8 cellular contexts compared by ENCODE assay signal in genomic region chrX:69387559-69388487, GRCh38.
DNase-seq lines count a peak whose midpoint lies in the region; ATAC-seq and TF ChIP-seq lines count a peak whose summit lies in the region.

No MANE protein-coding gene starts in this region.

- no peak overlapping the region for H3K4me3 ChIP-seq in SK-N-MC

- peaks cover 52% of the 10 kb centered on the region for H3K4me1 Mint-ChIP-seq in brain

- H3K36me3 ChIP-seq in SK-N-MC (ENCODE audit: insufficient read depth, low read length) = no peaks in the 10 kb centered on the region

- H3K9ac ChIP-seq in SK-N-MC (ENCODE audit: insufficient read length) = peak overlapping the region; percentile 55

- ATAC-seq in HG03432 (IDR thresholded peaks at IDR 0.05; ENCODE audit: unreplicated experiment) = peak; percentile 55
- ATAC-seq in GM18858 (IDR thresholded peaks at IDR 0.05; ENCODE audit: unreplicated experiment) = no peak

- H3K27ac ChIP-seq in SK-N-MC = no peak overlapping the region

- H3K9me3 Mint-ChIP-seq in brain = no peaks in the 10 kb centered on the region

- H3K4me3 Mint-ChIP-seq in brain = peak overlapping the region in 1 of 5 experiments; percentile 56

- no peaks in the 10 kb centered on the region for H3K9me3 ChIP-seq in SK-N-MC (ENCODE audit: low read depth, low read length)

- peak; percentile 96 to 98 for TF ChIP-seq CTCF in brain (conservative IDR thresholded peaks at IDR 0.05)

- DNase-seq in SIG-M5 treated with dmso at 0.1 percent for 504 hours (lab: John Stamatoyannopoulos, UW; ENCODE audit: unreplicated experiment) (peak; percentile 21), SIG-M5 (lab: John Stamatoyannopoulos, UW) (no peak), SK-N-MC (ENCODE audit: low read depth, low spot score) (no peak), iris pigment epithelial cell (ENCODE audit: low read depth) (peak; percentile 20)
- DNase-seq in stimulated activated CD4-positive, alpha-beta T cell treated with anti-CD3 and anti-CD28 coated beads, Interleukin-4, amount 100 ng/mL, for 24 hours = peak; percentile 19

- no peaks in the 10 kb centered on the region for H3K36me3 Mint-ChIP-seq in brain

- peaks cover 7% of the 10 kb centered on the region for H3K27me3 Mint-ChIP-seq in brain

- peak overlapping the region; percentile 51 to 78 (median 76) for H3K27ac Mint-ChIP-seq in brain

Comparison
In these comparisons a context has a peak if more than half of its experiments do, and no peak if none do; other contexts are left out.
1. DNase-seq: peak in SIG-M5 treated with dmso at 0.1 percent for 504 hours (single experiment), iris pigment epithelial cell (single experiment) and stimulated activated CD4-positive, alpha-beta T cell treated with anti-CD3 and anti-CD28 coated beads, Interleukin-4, amount 100 ng/mL, for 24 hours (single experiment); none in SIG-M5 (single experiment) and SK-N-MC (single experiment).